13 cellular contexts compared by ENCODE assay signal in the genomic region with DNA sequence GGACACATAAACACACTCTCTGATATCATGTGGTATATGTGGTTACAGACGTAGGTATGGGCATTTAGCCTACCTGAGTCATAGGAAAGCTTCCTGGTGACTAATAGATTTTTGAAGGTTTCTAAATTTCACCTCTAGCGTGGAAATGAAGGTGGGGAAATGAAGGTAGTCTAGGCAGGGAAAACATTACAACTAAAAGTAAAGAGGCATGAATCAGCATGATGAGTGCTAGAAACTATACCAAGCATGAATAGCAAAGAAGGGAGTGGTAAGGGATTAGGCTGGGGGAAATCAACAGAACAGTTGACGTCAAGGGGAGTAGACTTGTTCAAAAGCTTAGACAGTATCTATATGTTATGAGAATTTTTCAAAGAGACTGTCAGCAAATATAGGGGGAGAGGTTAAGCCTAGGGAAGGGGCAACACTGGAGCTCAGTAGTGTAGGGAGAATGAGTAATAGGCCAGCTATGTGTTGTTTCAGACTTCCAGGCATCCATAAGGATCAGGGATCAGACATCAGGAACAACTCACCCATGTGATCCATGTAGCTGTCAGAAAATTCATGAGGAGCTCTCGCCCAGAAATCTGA.
A peak's percentile ranks its signal among the peaks of the same experiment; 100 is the strongest.
DNase-seq lines count a peak whose midpoint lies in the region; ATAC-seq, FAIRE-seq and TF ChIP-seq lines count a peak whose summit lies in the region.
"Had no signal": no experiment of that assay in that cellular context is flagged by ENCODE, and none has a peak within 500 bp of the region (broad histone marks: within the 10 kb centered on the region; RNA-seq: fewer than 3 reads in every experiment).

No MANE protein-coding gene starts in this region.

- peaks cover 43% of the 10 kb centered on the region for H3K4me1 ChIP-seq in ACC112 (ENCODE audit: control insufficient read depth, insufficient read depth, low read length, unreplicated experiment)
- H3K4me1 ChIP-seq: pancreas had no signal

- no peak overlapping the region for H3K4me3 Mint-ChIP-seq in activated T-helper 17 cell treated with anti-CD3 and anti-CD28 coated beads, Interleukin-2, amount 50 U/mL, for 72 hours
- no peak overlapping the region for H3K4me3 Mint-ChIP-seq in activated CD8-positive, alpha-beta memory T cell treated with anti-CD3 and anti-CD28 coated beads, Interleukin-2, amount 10 ng/mL, durations not matched to agents 7 days and 5 days
- H3K4me3 Mint-ChIP-seq: CD8-positive, alpha-beta memory T cell; immature natural killer cell had no signal

- H3K4me3 ChIP-seq in ACC112 (ENCODE audit: low read depth, low read length), result peak overlapping the region; percentile 32; the same call in 1 of the 2 replicates
- H3K4me3 ChIP-seq: pancreas had no signal

- no peak for TF ChIP-seq POLR2A in H54 (IDR thresholded peaks at IDR 0.05; ENCODE audit: low read depth, low read length)

- H3K36me3 Mint-ChIP-seq in activated T-helper 17 cell treated with anti-CD3 and anti-CD28 coated beads, Interleukin-2, amount 50 U/mL, for 72 hours (ENCODE audit: low read depth), result no peaks in the 10 kb centered on the region
- no peaks in the 10 kb centered on the region for H3K36me3 Mint-ChIP-seq in activated CD8-positive, alpha-beta memory T cell treated with anti-CD3 and anti-CD28 coated beads, Interleukin-2, amount 10 ng/mL, durations not matched to agents 7 days and 5 days
- H3K36me3 Mint-ChIP-seq: CD8-positive, alpha-beta memory T cell; immature natural killer cell had no signal

- H3K9me3 Mint-ChIP-seq in activated T-helper 17 cell treated with anti-CD3 and anti-CD28 coated beads, Interleukin-2, amount 50 U/mL, for 72 hours, result no peaks in the 10 kb centered on the region
- peaks cover 3% of the 10 kb centered on the region for H3K9me3 Mint-ChIP-seq in activated CD8-positive, alpha-beta memory T cell treated with anti-CD3 and anti-CD28 coated beads, Interleukin-2, amount 10 ng/mL, durations not matched to agents 7 days and 5 days (ENCODE audit: low read depth)

- peak overlapping the region; percentile 55 for H3K27ac Mint-ChIP-seq in activated T-helper 17 cell treated with anti-CD3 and anti-CD28 coated beads, Interleukin-2, amount 50 U/mL, for 72 hours
- no peak overlapping the region for H3K27ac Mint-ChIP-seq in activated CD8-positive, alpha-beta memory T cell treated with anti-CD3 and anti-CD28 coated beads, Interleukin-2, amount 10 ng/mL, durations not matched to agents 7 days and 5 days
- H3K27ac Mint-ChIP-seq: CD8-positive, alpha-beta memory T cell; immature natural killer cell had no signal

- peak; percentile 50 for FAIRE-seq in H54 (lab: Jason Lieb, UNC)
- FAIRE-seq: pancreas had no signal

- DNase-seq in H54 (ENCODE audit: insufficient read length, low spot score) (no peak), glomerular visceral epithelial cell (ENCODE audit: extremely low spot score) (peak; percentile 80)
- DNase-seq in activated CD8-positive, alpha-beta memory T cell treated with anti-CD3 and anti-CD28 coated beads, Interleukin-2, amount 10 ng/mL, durations not matched to agents 7 days and 5 days, result no peak
- DNase-seq: CD8-positive, alpha-beta memory T cell; immature natural killer cell; NCI-H1930; pancreas; SIG-M5 had no signal

- H3K27me3 ChIP-seq in ACC112 (ENCODE audit: insufficient read depth, low read length), result no peaks in the 10 kb centered on the region

- peaks cover 5% of the 10 kb centered on the region for H3K4me1 Mint-ChIP-seq in activated T-helper 17 cell treated with anti-CD3 and anti-CD28 coated beads, Interleukin-2, amount 50 U/mL, for 72 hours
- H3K4me1 Mint-ChIP-seq in activated CD8-positive, alpha-beta memory T cell treated with anti-CD3 and anti-CD28 coated beads, Interleukin-2, amount 10 ng/mL, durations not matched to agents 7 days and 5 days, result no peaks in the 10 kb centered on the region
- H3K4me1 Mint-ChIP-seq: CD8-positive, alpha-beta memory T cell; immature natural killer cell had no signal

- peaks cover 8% of the 10 kb centered on the region; the same call in 1 of the 2 replicates for H3K36me3 ChIP-seq in ACC112 (ENCODE audit: insufficient read depth, low read length)
- H3K36me3 ChIP-seq: pancreas had no signal

- no peaks in the 10 kb centered on the region for H3K27me3 Mint-ChIP-seq in activated T-helper 17 cell treated with anti-CD3 and anti-CD28 coated beads, Interleukin-2, amount 50 U/mL, for 72 hours
- H3K27me3 Mint-ChIP-seq in activated CD8-positive, alpha-beta memory T cell treated with anti-CD3 and anti-CD28 coated beads, Interleukin-2, amount 10 ng/mL, durations not matched to agents 7 days and 5 days, result peaks cover 3% of the 10 kb centered on the region

- H2AFZ ChIP-seq in ACC112 (ENCODE audit: low read length, unreplicated experiment), result no peak overlapping the region

- CTCF ChIA-PET in activated CD8-positive, alpha-beta memory T cell treated with anti-CD3 and anti-CD28 coated beads, Interleukin-2, amount 10 ng/mL, durations not matched to agents 7 days and 5 days (lab: Charles Lee), result no interaction called here

- H3K27ac ChIP-seq in ACC112 (ENCODE audit: low read depth, low read length), result peak overlapping the region; percentile 100
- H3K27ac ChIP-seq: pancreas had no signal

- H3K79me2 ChIP-seq in ACC112 (ENCODE audit: control insufficient read depth, insufficient read depth, low read length, unreplicated experiment), result no peaks in the 10 kb centered on the region

- ATAC-seq in activated T-helper 17 cell treated with anti-CD3 and anti-CD28 coated beads, Interleukin-2, amount 50 U/mL, for 72 hours (replicated peaks), result peak; percentile 97
- no peak for ATAC-seq in activated CD8-positive, alpha-beta memory T cell treated with anti-CD3 and anti-CD28 coated beads, Interleukin-2, amount 10 ng/mL, durations not matched to agents 7 days and 5 days
- ATAC-seq in GM18520 (IDR thresholded peaks at IDR 0.05; ENCODE audit: unreplicated experiment) (no peak), GM18858 (IDR thresholded peaks at IDR 0.05; ENCODE audit: unreplicated experiment) (no peak), GM18498 (IDR thresholded peaks at IDR 0.05; ENCODE audit: unreplicated experiment) (no peak)
